ENCODE assay signal across 11 cellular contexts in the genomic region with DNA sequence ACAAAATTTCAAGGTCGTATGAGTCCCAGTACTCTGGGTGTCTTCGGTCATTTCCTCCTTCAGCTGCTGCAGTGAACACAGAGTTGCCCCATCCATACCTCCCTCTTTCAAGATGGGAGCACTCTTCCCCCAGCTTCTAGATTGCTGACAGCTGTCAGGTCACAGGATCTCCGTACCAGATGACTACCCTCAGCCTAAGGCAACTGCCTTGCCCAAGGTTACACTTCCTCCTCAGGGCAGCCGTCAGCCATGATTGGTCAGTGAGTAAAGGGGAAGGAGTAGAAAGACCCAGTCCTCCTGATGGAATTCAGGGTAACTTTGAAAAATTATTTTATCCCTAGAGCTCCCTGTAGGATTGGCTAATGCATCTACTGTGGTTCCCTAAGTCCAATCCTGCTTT.
"Had no signal": no experiment of that assay in that cellular context is flagged by ENCODE, and none has a peak within 500 bp of the region (broad histone marks: within the 10 kb centered on the region; RNA-seq: fewer than 3 reads in every experiment).

No MANE protein-coding gene starts in this region.

- DNase-seq: activated CD4-positive, alpha-beta memory T cell treated with anti-CD3 and anti-CD28 coated beads, Interleukin-2, amount 10 ng/mL, durations not matched to agents 7 days and 5 days; activated CD4-positive, alpha-beta T cell treated with anti-CD3 and anti-CD28 coated beads for 4 hours; activated gamma-delta T cell; activated T-cell treated with anti-CD3 and anti-CD28 coated beads, Interleukin-2, amount 50 U/mL, for 72 hours; dorsolateral prefrontal cortex; psoas muscle; right lobe of liver; spleen had no signal

- ATAC-seq: activated naive CD4-positive, alpha-beta T cell treated with anti-CD3 and anti-CD28 coated beads, Interleukin-2, amount 50 U/mL, for 72 hours; activated T-cell treated with anti-CD3 and anti-CD28 coated beads, Interleukin-2, amount 50 U/mL, for 72 hours; gastroesophageal sphincter; psoas muscle; right lobe of liver had no signal

- H3K36me3 Mint-ChIP-seq: activated naive CD4-positive, alpha-beta T cell treated with anti-CD3 and anti-CD28 coated beads, Interleukin-2, amount 50 U/mL, for 72 hours had no signal

- H3K9me3 Mint-ChIP-seq: activated CD4-positive, alpha-beta memory T cell treated with anti-CD3 and anti-CD28 coated beads, Interleukin-2, amount 10 ng/mL, durations not matched to agents 7 days and 5 days; activated naive CD4-positive, alpha-beta T cell treated with anti-CD3 and anti-CD28 coated beads, Interleukin-2, amount 50 U/mL, for 72 hours had no signal

- H3K4me1 Mint-ChIP-seq: activated CD4-positive, alpha-beta memory T cell treated with anti-CD3 and anti-CD28 coated beads, Interleukin-2, amount 10 ng/mL, durations not matched to agents 7 days and 5 days had no signal

- H3K27ac Mint-ChIP-seq: activated CD4-positive, alpha-beta memory T cell treated with anti-CD3 and anti-CD28 coated beads, Interleukin-2, amount 10 ng/mL, durations not matched to agents 7 days and 5 days; activated naive CD4-positive, alpha-beta T cell treated with anti-CD3 and anti-CD28 coated beads, Interleukin-2, amount 50 U/mL, for 72 hours; activated T-cell treated with anti-CD3 and anti-CD28 coated beads, Interleukin-2, amount 50 U/mL, for 72 hours had no signal

- H3K4me3 Mint-ChIP-seq: activated CD4-positive, alpha-beta memory T cell treated with anti-CD3 and anti-CD28 coated beads, Interleukin-2, amount 10 ng/mL, durations not matched to agents 7 days and 5 days; activated T-cell treated with anti-CD3 and anti-CD28 coated beads, Interleukin-2, amount 50 U/mL, for 72 hours; neural crest cell had no signal
